In the genomic region with DNA sequence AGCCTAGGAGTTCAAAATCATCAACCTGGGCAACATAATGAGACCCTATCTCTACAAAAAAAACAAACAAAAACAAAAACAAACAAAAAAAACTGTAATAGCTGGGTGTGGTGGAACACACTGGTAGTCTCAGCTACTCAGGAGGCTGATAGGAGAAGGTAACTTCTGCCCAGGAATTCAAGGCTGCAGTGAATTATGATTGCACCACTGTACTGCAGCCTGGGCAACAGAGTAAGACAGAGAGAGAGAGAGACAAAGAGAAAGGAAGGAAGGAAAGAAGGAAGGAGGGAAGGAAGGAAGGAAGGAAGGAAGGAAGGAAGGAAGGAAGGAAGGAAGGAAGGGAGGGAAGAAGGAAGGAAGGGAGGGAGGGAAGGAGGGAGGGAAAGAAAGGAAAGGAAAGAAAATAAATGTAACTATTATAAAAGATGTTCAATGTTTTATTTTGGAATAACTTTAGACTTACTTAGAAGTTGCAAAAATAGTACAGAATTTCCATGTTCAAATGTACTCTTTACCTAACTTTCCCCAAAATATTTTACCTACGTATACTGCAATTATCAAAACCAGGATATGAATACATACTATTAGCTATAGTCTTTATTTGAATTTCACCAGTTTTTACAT, we compare ENCODE assay signal across 9 cellular contexts.
"Had no signal": no experiment of that assay in that cellular context is flagged by ENCODE, and none has a peak within 500 bp of the region (broad histone marks: within the 10 kb centered on the region; RNA-seq: fewer than 3 reads in every experiment).

No MANE protein-coding gene starts in this region.

- H3K9me3 ChIP-seq: HAP-1 had no signal

- H3K36me3 ChIP-seq: HAP-1 had no signal

- H3K9ac ChIP-seq: GM23248, KMS-11 had no signal

- H3K4me3 ChIP-seq: GM23248, HAP-1 had no signal

- H3K27ac ChIP-seq: GM23248, HL-60, KMS-11 had no signal

- DNase-seq: GOT3, H7, Karpas-422, KBM-7 had no signal

- ATAC-seq: HCT116 had no signal
